In the genomic region with DNA sequence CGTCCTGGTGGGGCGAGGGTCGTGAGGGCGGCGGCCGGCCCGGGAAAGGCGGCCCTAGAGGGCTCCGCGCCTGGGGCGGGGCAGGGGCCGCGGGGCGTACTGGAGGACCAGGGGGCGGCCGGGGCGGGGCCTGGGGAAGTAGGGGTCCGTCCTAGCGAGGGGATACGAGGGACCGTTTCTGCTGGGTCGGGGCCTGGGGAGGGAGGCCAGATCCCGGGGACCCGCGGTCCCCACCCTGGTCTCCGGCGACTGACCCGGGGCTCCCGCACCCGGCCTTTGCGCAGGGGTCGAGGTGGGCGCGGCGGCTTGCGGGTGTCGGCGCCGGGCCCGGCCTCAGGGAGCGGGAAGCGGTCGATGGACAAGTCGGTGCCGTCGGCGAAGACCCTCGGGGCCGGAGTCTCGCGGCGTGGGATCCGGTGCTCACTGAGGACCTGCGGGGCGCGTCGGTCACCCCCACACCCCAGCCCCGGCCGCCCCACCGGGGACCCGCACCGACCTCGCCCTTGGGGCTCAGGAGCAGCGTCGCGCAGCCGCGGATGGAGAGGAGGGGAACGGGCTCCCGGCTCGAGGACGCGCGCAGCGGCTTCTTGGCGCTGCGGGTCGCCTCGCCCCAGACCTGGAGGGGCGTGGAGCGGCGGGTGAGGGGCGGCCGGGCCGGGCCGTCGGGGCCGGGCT, we compare ENCODE assay signal across 10 cellular contexts. TPM values are rescaled to one million over a fixed set of nuclear protein-coding genes. Genes with fewer than 3 reads are reported as not detected.
DNase-seq lines count a peak whose midpoint lies in the region; FAIRE-seq and TF ChIP-seq lines count a peak whose summit lies in the region.
"Had no signal": no experiment of that assay in that cellular context is flagged by ENCODE, and none has a peak within 500 bp of the region (broad histone marks: within the 10 kb centered on the region; RNA-seq: fewer than 3 reads in every experiment).

No MANE protein-coding gene starts in this region.

- no peaks in the 10 kb centered on the region for H3K79me2 ChIP-seq in mesendoderm (ENCODE audit: control insufficient read depth, insufficient read depth, low read length)

- TF ChIP-seq CTCF in breast epithelium (IDR thresholded peaks at IDR 0.05), result no peak

- no peak overlapping the region for H4K8ac ChIP-seq in mesendoderm (ENCODE audit: low read depth, low read length)

- peak overlapping the region; percentile 79 for H3K56ac ChIP-seq in mesendoderm (ENCODE audit: low read length)

- peak overlapping the region in 5 of 11 experiments; percentile 39 to 69 (median 65); a peak in 9 of 22 replicates for H3K9ac ChIP-seq in BLaER1 treated with 17β-estradiol and CSF1 and Interleukin-3, amounts not matched to agents 10 nM and 100 nM
- peak overlapping the region; percentile 40; the same call in 1 of the 2 replicates for H3K9ac ChIP-seq in HUES64 (ENCODE audit: low read depth, low read length)
- peak overlapping the region; percentile 63 for H3K9ac ChIP-seq in mesendoderm (ENCODE audit: low read length)

- H3K4me1 ChIP-seq in BLaER1 treated with 17β-estradiol and CSF1 and Interleukin-3, amounts not matched to agents 10 nM and 100 nM, result peaks cover 21 to 57% (median 40%) of the 10 kb centered on the region in 10 experiments; a peak in 18 of 20 replicates
- 0 out of 2 replicates have a peak, but pooled peaks cover 7% of the 10 kb centered on the region for H3K4me1 ChIP-seq in HUES64 (ENCODE audit: insufficient read depth, low read length)
- H3K4me1 ChIP-seq in breast epithelium, result peaks cover 0 to 5% of the 10 kb centered on the region in 2 donors
- no peaks in the 10 kb centered on the region for H3K4me1 ChIP-seq in mesendoderm (ENCODE audit: control insufficient read depth, low read depth, low read length)

- H3K18ac ChIP-seq in mesendoderm (ENCODE audit: low read length), result peak overlapping the region; percentile 6

- no peaks in the 10 kb centered on the region for H3K79me1 ChIP-seq in mesendoderm (ENCODE audit: low read length)

- H4K20me1 ChIP-seq in BLaER1 treated with 17β-estradiol and CSF1 and Interleukin-3, amounts not matched to agents 10 nM and 100 nM, result peaks cover 0 to 59% (median 28%) of the 10 kb centered on the region in 11 experiments; a peak in 17 of 22 replicates

- WGBS in HUES64, result 2% methylated on average over 88 of the region's 88 CpGs
- no CpG with 5 or more reads among the region's 88 CpGs for WGBS in mesendoderm (ENCODE audit: extremely low coverage, insufficient coverage, low lambda C conversion rate)

- H3K27me3 ChIP-seq in BLaER1 treated with 17β-estradiol and CSF1 and Interleukin-3, amounts not matched to agents 10 nM and 100 nM, result peaks cover 48 to 67% (median 52%) of the 10 kb centered on the region in 11 experiments
- H3K27me3 ChIP-seq in HUES64 (ENCODE audit: insufficient read depth, low read length) (peaks cover 41% of the 10 kb centered on the region), breast epithelium (peaks cover 3 to 6% of the 10 kb centered on the region in 2 donors), mesendoderm (ENCODE audit: insufficient read depth, low read length, poor library complexity) (peaks cover 10% of the 10 kb centered on the region)

- DNase-seq in breast epithelium (ENCODE audit: low spot score in 2 of 2), result no peak
- DNase-seq in mesendoderm, result no peak
- no peak for DNase-seq in activated CD4-positive, alpha-beta T cell treated with anti-CD3 and anti-CD28 coated beads, Interleukin-2, amount 50 U/mL, for 48 hours
- no peak for DNase-seq in putamen (ENCODE audit: low spot score)
- no peak for DNase-seq in LoVo (ENCODE audit: low spot score)
- no peak for DNase-seq in GM12892 (ENCODE audit: insufficient read length)
- DNase-seq: cerebellar nuclear complex had no signal

- no peak overlapping the region for H2AK5ac ChIP-seq in mesendoderm (ENCODE audit: low read length)

- no peaks in the 10 kb centered on the region; a peak in 1 of 22 replicates for H3K36me3 ChIP-seq in BLaER1 treated with 17β-estradiol and CSF1 and Interleukin-3, amounts not matched to agents 10 nM and 100 nM
- H3K36me3 ChIP-seq in HUES64 (ENCODE audit: insufficient read depth, low read length) (no peaks in the 10 kb centered on the region), breast epithelium (no peaks in the 10 kb centered on the region), mesendoderm (ENCODE audit: control insufficient read depth, insufficient read depth, low read length) (no peaks in the 10 kb centered on the region)

- H3K4me3 ChIP-seq in BLaER1 treated with 17β-estradiol and CSF1 and Interleukin-3, amounts not matched to agents 10 nM and 100 nM, result peak overlapping the region; percentile 40 to 66 (median 50)
- peak overlapping the region; percentile 66 for H3K4me3 ChIP-seq in HUES64 (ENCODE audit: low read length)
- H3K4me3 ChIP-seq in breast epithelium, result peak overlapping the region in 2 of 3 donors; percentile 53 to 77
- H3K4me3 ChIP-seq in mesendoderm (ENCODE audit: low read length), result peak overlapping the region; percentile 24

- no peaks in the 10 kb centered on the region for H3K9me3 ChIP-seq in BLaER1 treated with 17β-estradiol and CSF1 and Interleukin-3, amounts not matched to agents 10 nM and 100 nM (replicated peaks in 1 of 11)
- H3K9me3 ChIP-seq in HUES64 (ENCODE audit: insufficient read depth, low read depth, low read length) (no peaks in the 10 kb centered on the region), breast epithelium (no peaks in the 10 kb centered on the region)
- H3K9me3 ChIP-seq: tibial nerve had no signal

- no peak overlapping the region for H2BK5ac ChIP-seq in mesendoderm (ENCODE audit: low read length)

- no peak overlapping the region for H2BK15ac ChIP-seq in mesendoderm (replicated peaks; ENCODE audit: low read depth)

- H3K4ac ChIP-seq in mesendoderm (ENCODE audit: low read depth, low read length), result no peak overlapping the region

- no peak overlapping the region for H3K23ac ChIP-seq in mesendoderm (ENCODE audit: low read length)

- TF ChIP-seq POLR2A in breast epithelium (IDR thresholded peaks at IDR 0.05) (no peak), GM12892 (IDR thresholded peaks at IDR 0.05; ENCODE audit: low read depth, low read length) (no peak)

- no peak overlapping the region for H4K5ac ChIP-seq in mesendoderm (ENCODE audit: low read length)

- intact Hi-C loops in breast epithelium (cut with DNase I; ENCODE audit: low total_unique reads), result no loop called here

- H3K4me2 ChIP-seq in BLaER1 treated with 17β-estradiol and CSF1 and Interleukin-3, amounts not matched to agents 10 nM and 100 nM, result peak overlapping the region; percentile 75 to 99 (median 95)
- peak overlapping the region; percentile 70 for H3K4me2 ChIP-seq in mesendoderm (ENCODE audit: low read length)

- no peak for FAIRE-seq in GM12892 (lab: Jason Lieb, UNC)

- no peak overlapping the region for H3K27ac ChIP-seq in BLaER1 treated with 17β-estradiol and CSF1 and Interleukin-3, amounts not matched to agents 10 nM and 100 nM
- H3K27ac ChIP-seq in HUES64 (ENCODE audit: low read depth, low read length) (no peak overlapping the region), breast epithelium (no peak overlapping the region), mesendoderm (ENCODE audit: low read depth, low read length) (no peak overlapping the region)
- H3K27ac ChIP-seq: tibial nerve had no signal

- no peak overlapping the region for H2BK120ac ChIP-seq in mesendoderm (ENCODE audit: low read depth, low read length)

RNA-seq across cellular contexts. Expression of a gene that starts 4.9 kb away (rescaled TPM):
- polyA plus RNA-seq in HUES64 (2013, experiment 1 of 2), result 0.80 TPM
- 0.63 TPM for polyA plus RNA-seq in HUES64 (2013, experiment 2 of 2)
- 1 to 10 TPM; 2.6 to 6.1 (median 5.2) TPM for total RNA-seq in breast epithelium
- 0.56 TPM for polyA plus RNA-seq in mesendoderm (2013, experiment 1 of 2)
- polyA plus RNA-seq in mesendoderm (2013, experiment 2 of 2), result 0.49 TPM
- polyA plus RNA-seq in GM12892 (2012; ENCODE audit: missing spikeins), result 0.47 TPM

RNA-seq across cellular contexts. Expression of a gene that starts 5.1 kb away (rescaled TPM):
- polyA plus RNA-seq in HUES64 (2013, experiment 1 of 2), result 10.5 TPM
- 9.6 TPM for polyA plus RNA-seq in HUES64 (2013, experiment 2 of 2)
- 10 to 100 TPM in 2 of 3 donors, 1 to 10 TPM in 1; 7.5 to 58.5 (median 33.1) TPM for total RNA-seq in breast epithelium
- 5.6 TPM for polyA plus RNA-seq in mesendoderm (2013, experiment 1 of 2)
- 6.5 TPM for polyA plus RNA-seq in mesendoderm (2013, experiment 2 of 2)
- polyA plus RNA-seq in GM12892 (2012; ENCODE audit: missing spikeins), result 7.8 TPM

RNA-seq across cellular contexts. Expression of a gene that starts 18.3 kb away (rescaled TPM):
- polyA plus RNA-seq in HUES64 (2013, experiment 1 of 2), result 0.55 TPM
- 1.0 TPM for polyA plus RNA-seq in HUES64 (2013, experiment 2 of 2)
- total RNA-seq in breast epithelium, result 1 to 10 TPM in 2 of 3 donors, under 1 TPM in 1; 0.16 to 1.6 (median 1.3) TPM
- polyA plus RNA-seq in mesendoderm (2013, experiment 1 of 2), result 0.37 TPM
- 0.35 TPM for polyA plus RNA-seq in mesendoderm (2013, experiment 2 of 2)
- polyA plus RNA-seq in GM12892 (2012; ENCODE audit: missing spikeins), result 0.30 TPM

RNA-seq across cellular contexts. Expression of a gene that starts 20.3 kb away (rescaled TPM):
- 40.6 TPM for polyA plus RNA-seq in HUES64 (2013, experiment 1 of 2)
- 37.3 TPM for polyA plus RNA-seq in HUES64 (2013, experiment 2 of 2)
- total RNA-seq in breast epithelium, result 10 to 100 TPM; 33.2 to 50.1 (median 33.4) TPM
- 37.4 TPM for polyA plus RNA-seq in mesendoderm (2013, experiment 1 of 2)
- polyA plus RNA-seq in mesendoderm (2013, experiment 2 of 2), result 38.7 TPM
- 28.5 TPM for polyA plus RNA-seq in GM12892 (2012; ENCODE audit: missing spikeins)

RNA-seq across cellular contexts. Expression of a gene that starts 20.6 kb away (rescaled TPM):
- 21.9 TPM for polyA plus RNA-seq in HUES64 (2013, experiment 1 of 2)
- polyA plus RNA-seq in HUES64 (2013, experiment 2 of 2), result 23.0 TPM
- 10 to 100 TPM; 18.6 to 22.1 (median 21.3) TPM for total RNA-seq in breast epithelium
- 19.1 TPM for polyA plus RNA-seq in mesendoderm (2013, experiment 1 of 2)
- 18.6 TPM for polyA plus RNA-seq in mesendoderm (2013, experiment 2 of 2)
- polyA plus RNA-seq in GM12892 (2012; ENCODE audit: missing spikeins), result 6.1 TPM
